In genomic region chr22:26905076-26905475, GRCh38 we compare ENCODE assay signal across 18 cellular contexts.
DNase-seq lines count a peak whose midpoint lies in the region; ATAC-seq, FAIRE-seq and TF ChIP-seq lines count a peak whose summit lies in the region.
"Had no signal": no experiment of that assay in that cellular context is flagged by ENCODE, and none has a peak within 500 bp of the region (broad histone marks: within the 10 kb centered on the region; RNA-seq: fewer than 3 reads in every experiment).

No MANE protein-coding gene starts in this region.

- no peak overlapping the region for H2BK20ac ChIP-seq in H9 (ENCODE audit: low read depth, low read length, poor library complexity, severe bottlenecking)
- H2BK20ac ChIP-seq in H1 (ENCODE audit: low read length), result peak overlapping the region; percentile 72; the same call in 1 of the 2 replicates

- no peak overlapping the region for H3K4ac ChIP-seq in H9 (ENCODE audit: low read depth, low read length)
- no peak overlapping the region for H3K4ac ChIP-seq in H1 (replicated peaks; ENCODE audit: insufficient read length, low read depth, low read length)

- H3K14ac ChIP-seq in H9 (ENCODE audit: insufficient read depth, low read length), result no peak overlapping the region
- no peak overlapping the region for H3K14ac ChIP-seq in H1 (ENCODE audit: insufficient read length)

- peak overlapping the region in 1 of 3 experiments; percentile 61; a peak in 2 of 7 replicates for H3K27ac Mint-ChIP-seq in H9
- peak overlapping the region; percentile 54 for H3K27ac Mint-ChIP-seq in neural crest cell (ENCODE audit: unreplicated experiment)

- H2BK5ac ChIP-seq in H9 (ENCODE audit: insufficient read length, low read length) (no peak overlapping the region), H1 (ENCODE audit: low read depth, low read length) (no peak overlapping the region)

- H4K5ac ChIP-seq in H9 (ENCODE audit: insufficient read length, low read depth, low read length) (no peak overlapping the region), H1 (ENCODE audit: insufficient read length, low read depth, low read length) (no peak overlapping the region)

- H3K4me3 Mint-ChIP-seq in H9, result peak overlapping the region in 1 of 2 experiments; percentile 40; a peak in 3 of 5 replicates
- H3K4me3 Mint-ChIP-seq in neural crest cell, result no peak overlapping the region
- H3K4me3 Mint-ChIP-seq: CD4-positive, alpha-beta memory T cell had no signal

- DNase-seq in H9, result no peak
- DNase-seq in SK-N-MC (ENCODE audit: low read depth, low spot score), result no peak
- DNase-seq in H1 (ENCODE audit: low read depth in 1 of 2, low spot score in 2 of 2), result no peak
- DNase-seq in neural crest cell (ENCODE audit: low read depth, low spot score), result no peak
- DNase-seq in T-helper 1 cell, result no peak
- DNase-seq in NCI-H510A (lab: John Stamatoyannopoulos, UW), result no peak
- DNase-seq: C1 segment of cervical spinal cord; Calu3; CD4-positive, alpha-beta memory T cell; COR-L47; DMS53; DMS79 treated with DMSO at 0.1 percent for 48 hours; GF-D8 had no signal

- 100% methylated on average over 1 of the region's 3 CpGs for WGBS in H9 (ENCODE audit: extremely low coverage, insufficient read length, low lambda C conversion rate)
- 38 to 100% methylated on average over 1 to 3 of the region's 3 CpGs for WGBS in H1 (ENCODE audit: extremely low coverage in 1 of 2, insufficient coverage in 1 of 2, insufficient read length in 1 of 2, insufficient replicate concordance in 2 of 2, low coverage in 1 of 2, low lambda C conversion rate in 2 of 2, missing lambda C conversion rate in 1 of 2), 2 experiments

- H2AK5ac ChIP-seq in H9 (ENCODE audit: insufficient read length, low read length) (no peak overlapping the region), H1 (ENCODE audit: low read depth, low read length) (no peak overlapping the region)

- no peaks in the 10 kb centered on the region for H3K79me2 ChIP-seq in H9 (ENCODE audit: insufficient read depth, low read length)
- no peaks in the 10 kb centered on the region for H3K79me2 ChIP-seq in H1 (ENCODE audit: control insufficient read depth in 1 of 2, insufficient read depth in 2 of 2, low read length in 2 of 2)

- H3K4me1 ChIP-seq in H9 (ENCODE audit: insufficient read depth, low read length), result no peaks in the 10 kb centered on the region; the same call in 1 of the 2 replicates
- peaks cover 13 to 23% (median 18%) of the 10 kb centered on the region in 4 experiments for H3K4me1 ChIP-seq in H1 (replicated peaks in 1 of 4; ENCODE audit: control insufficient read depth in 3 of 4, insufficient read depth in 4 of 4, low read length in 3 of 4)

- TF ChIP-seq POLR2A in H1 (IDR thresholded peaks at IDR 0.05; ENCODE audit: control extremely low read depth in 1 of 2, low read depth in 2 of 2, low read length in 2 of 2), result no peak

- no peak overlapping the region for H3K23ac ChIP-seq in H9 (ENCODE audit: insufficient read length, low read depth, low read length)
- no peak overlapping the region for H3K23ac ChIP-seq in H1 (ENCODE audit: insufficient read length)

- peaks cover 10% of the 10 kb centered on the region for H3K23me2 ChIP-seq in H9 (ENCODE audit: insufficient read length, low read depth, low read length, poor library complexity, severe bottlenecking)
- peaks cover 11% of the 10 kb centered on the region; the same call in 1 of the 2 replicates for H3K23me2 ChIP-seq in H1 (ENCODE audit: low read depth, low read length)

- H3K27me3 ChIP-seq in H9 (ENCODE audit: insufficient read depth, low read length), result peaks cover 2% of the 10 kb centered on the region; the same call in 1 of the 2 replicates
- H3K27me3 ChIP-seq in H1 (replicated peaks in 1 of 4; ENCODE audit: control insufficient read depth in 3 of 4, extremely low read depth in 1 of 4, insufficient read depth in 3 of 4, low read length in 3 of 4), result peaks cover 0 to 9% (median 7%) of the 10 kb centered on the region in 4 experiments; a peak in 5 of 7 replicates

- ATAC-seq in GM19455 (IDR thresholded peaks at IDR 0.05; ENCODE audit: unreplicated experiment), result no peak
- ATAC-seq in GM19452 (IDR thresholded peaks at IDR 0.05; ENCODE audit: unreplicated experiment), result no peak

- H2BK15ac ChIP-seq in H9 (ENCODE audit: low read depth, low read length) (no peak overlapping the region), H1 (ENCODE audit: low read length) (no peak overlapping the region)

- H2BK12ac ChIP-seq in H9 (ENCODE audit: insufficient read length, low read depth, low read length) (no peak overlapping the region), H1 (ENCODE audit: low read depth, low read length) (no peak overlapping the region)

- no peak for TF ChIP-seq EP300 in H1 (IDR thresholded peaks at IDR 0.05; ENCODE audit: borderline replicate concordance in 1 of 2, low read depth in 2 of 2, low read length in 2 of 2)

- H3K9ac ChIP-seq in H9 (ENCODE audit: extremely low read depth, insufficient read length, low read length), result no peak overlapping the region
- no peak overlapping the region for H3K9ac ChIP-seq in SK-N-MC (ENCODE audit: insufficient read length)
- H3K9ac ChIP-seq in H1 (replicated peaks in 1 of 4; ENCODE audit: extremely low read depth in 1 of 4, low read depth in 3 of 4, low read length in 3 of 4), result no peak overlapping the region

- H3K56ac ChIP-seq in H9 (ENCODE audit: insufficient read length, low read depth, low read length) (no peak overlapping the region), H1 (replicated peaks; ENCODE audit: insufficient read length, low read depth, low read length) (no peak overlapping the region)

- CTCF ChIA-PET in H1 (lab: Charles Lee; ENCODE audit: partially characterized antibody), result interaction anchor here (0.7 to 1.5 kb wide), 3 partner anchors 10 to 144 kb away, joined by 3 to 4 read pairs (median 4); no protein-coding TSS in a partner anchor

- H3K9me3 Mint-ChIP-seq in H9 (no peaks in the 10 kb centered on the region), neural crest cell (no peaks in the 10 kb centered on the region)

- TF ChIP-seq CTCF in H9 (conservative IDR thresholded peaks at IDR 0.05), result no peak
- TF ChIP-seq CTCF in H1 (IDR thresholded peaks at IDR 0.05; ENCODE audit: control extremely low read depth in 1 of 3, insufficient read depth in 1 of 3, low read depth in 1 of 3, low read length in 3 of 3), result no peak
- TF ChIP-seq CTCF in neural crest cell (conservative IDR thresholded peaks at IDR 0.05), result no peak

- no peak overlapping the region for H3T11ph ChIP-seq in H9 (ENCODE audit: low read length)

- H4K91ac ChIP-seq in H9 (ENCODE audit: insufficient read length, low read depth, low read length), result no peak overlapping the region
- no peak overlapping the region for H4K91ac ChIP-seq in H1 (replicated peaks; ENCODE audit: insufficient read length, low read length)

- H4K8ac ChIP-seq in H9 (replicated peaks; ENCODE audit: insufficient read length, low read depth, low read length), result no peak overlapping the region
- H4K8ac ChIP-seq in H1 (ENCODE audit: extremely low read depth, insufficient read depth, low read length), result no peak overlapping the region

- no peak overlapping the region for H3K27ac ChIP-seq in H9 (ENCODE audit: insufficient read length, low read depth, low read length)
- H3K27ac ChIP-seq in SK-N-MC, result peak overlapping the region; percentile 47
- no peak overlapping the region for H3K27ac ChIP-seq in H1 (ENCODE audit: low read depth, low read length)

- no peaks in the 10 kb centered on the region; a peak in 1 of 7 replicates for H3K36me3 Mint-ChIP-seq in H9 (ENCODE audit: insufficient read depth in 1 of 3, low read depth in 3 of 3)
- no peaks in the 10 kb centered on the region for H3K36me3 Mint-ChIP-seq in neural crest cell (ENCODE audit: low read depth)

- TF ChIP-seq RAD21 in H1 (IDR thresholded peaks at IDR 0.05 in 1 of 2, conservative IDR thresholded peaks at IDR 0.05 in 1 of 2; ENCODE audit: low read depth in 2 of 2, low read length in 2 of 2), result no peak

- POLR2A ChIA-PET in H1 (lab: Charles Lee; ENCODE audit: partially characterized antibody), result interaction anchor here (0.7 to 2.7 kb wide), 5 partner anchors 13 to 316 kb away, joined by 3 to 8 read pairs (median 3); no protein-coding TSS in a partner anchor

- H3K9me3 ChIP-seq in H9 (ENCODE audit: control insufficient read depth, low read depth, low read length), result no peaks in the 10 kb centered on the region
- H3K9me3 ChIP-seq in SK-N-MC (ENCODE audit: low read depth, low read length), result no peaks in the 10 kb centered on the region
- H3K9me3 ChIP-seq in H1 (ENCODE audit: insufficient read depth in 2 of 2, low read depth in 1 of 2, low read length in 1 of 2), result no peaks in the 10 kb centered on the region
- H3K9me3 ChIP-seq: HAP-1 had no signal

- H2AFZ ChIP-seq in H9 (ENCODE audit: low read length) (no peak overlapping the region), H1 (ENCODE audit: low read length) (no peak overlapping the region)

- H3K79me1 ChIP-seq in H9 (ENCODE audit: insufficient read depth, low read depth, low read length, poor library complexity, severe bottlenecking) (no peaks in the 10 kb centered on the region), H1 (ENCODE audit: low read depth, low read length) (no peaks in the 10 kb centered on the region)

- no peaks in the 10 kb centered on the region for H3K36me3 ChIP-seq in SK-N-MC (ENCODE audit: insufficient read depth, low read length)
- H3K36me3 ChIP-seq in H1 (ENCODE audit: control insufficient read depth in 2 of 4, insufficient read depth in 4 of 4, low read length in 3 of 4), result no peaks in the 10 kb centered on the region
- H3K36me3 ChIP-seq: HAP-1 had no signal

- H3K4me3 ChIP-seq in SK-N-MC, result no peak overlapping the region
- peak overlapping the region in 1 of 4 experiments; percentile 5; a peak in 1 of 8 replicates for H3K4me3 ChIP-seq in H1 (ENCODE audit: extremely low read depth in 1 of 4, insufficient read depth in 2 of 4, low read depth in 3 of 4, low read length in 4 of 4)
- H3K4me3 ChIP-seq: HAP-1 had no signal

- H3K4me1 Mint-ChIP-seq in H9, result peaks cover 36 to 54% of the 10 kb centered on the region in 2 experiments
- peaks cover 28% of the 10 kb centered on the region for H3K4me1 Mint-ChIP-seq in neural crest cell

- H3K27me3 Mint-ChIP-seq in H9 (ENCODE audit: low read depth), result peaks cover 77% of the 10 kb centered on the region
- H3K27me3 Mint-ChIP-seq in neural crest cell (ENCODE audit: low read depth), result peaks cover 6% of the 10 kb centered on the region

- no peak overlapping the region for H2BK120ac ChIP-seq in H9 (ENCODE audit: low read depth, low read length, poor library complexity, severe bottlenecking)
- no peak overlapping the region for H2BK120ac ChIP-seq in H1 (replicated peaks; ENCODE audit: low read depth, low read length)

- H4K20me1 ChIP-seq in H9 (ENCODE audit: control insufficient read depth, insufficient read depth, insufficient read length) (no peaks in the 10 kb centered on the region), H1 (replicated peaks in 1 of 2; ENCODE audit: control insufficient read depth in 1 of 2, insufficient read depth in 2 of 2, low read length in 2 of 2) (no peaks in the 10 kb centered on the region)

- H3K4me2 ChIP-seq in H9 (ENCODE audit: insufficient read depth, insufficient read length, low read length), result peak overlapping the region; percentile 8
- H3K4me2 ChIP-seq in H1 (ENCODE audit: insufficient read depth in 1 of 2, low read depth in 2 of 2, low read length in 2 of 2), result peak overlapping the region in 1 of 2 experiments; percentile 99; a peak in 2 of 4 replicates

- H3K18ac ChIP-seq in H9 (ENCODE audit: insufficient read length, low read depth, low read length) (no peak overlapping the region), H1 (ENCODE audit: extremely low read depth, low read length) (no peak overlapping the region)

- FAIRE-seq in H1 (lab: Jason Lieb, UNC), result no peak
- FAIRE-seq: GM12891, GM18507 had no signal
